ENCODE assay signal across 2 cellular contexts in genomic region chr10:739403-739802, GRCh38.
TF ChIP-seq lines count a peak whose summit lies in the region.

No MANE protein-coding gene starts in this region.

TF ChIP-seq in HepG2, 621 proteins besides CTCF, POLR2A, EP300 and RAD21:
- peak; percentile 90; the same call in 1 of the 2 replicates for TF ChIP-seq MNT (IDR thresholded peaks at IDR 0.05)
- peak; percentile 33; the same call in 1 of the 2 replicates for TF ChIP-seq FOXA1 (IDR thresholded peaks at IDR 0.05)
- TF ChIP-seq FOXA1 (CRISPR knock-in tag; IDR thresholded peaks at IDR 0.05) = no peak
- no peak for TF ChIP-seq ZNF101 (CRISPR knock-in tag; IDR thresholded peaks at IDR 0.05; ENCODE audit: borderline replicate concordance, low read depth)
- TF ChIP-seq ATM (IDR thresholded peaks at IDR 0.05; ENCODE audit: borderline replicate concordance) = peak; percentile 50; the same call in 1 of the 2 replicates
- TF ChIP-seq ZNF207 (IDR thresholded peaks at IDR 0.05; ENCODE audit: borderline replicate concordance) = 0 out of 2 replicates have a peak, but pooled peaks have one; percentile 51
- TF ChIP-seq SP1 (IDR thresholded peaks at IDR 0.05) = 0 out of 2 replicates have a peak, but pooled peaks have one; percentile 33
- no peak for TF ChIP-seq SP1 (CRISPR knock-in tag; IDR thresholded peaks at IDR 0.05)
- no peak for TF ChIP-seq ZBTB26 (CRISPR knock-in tag; IDR thresholded peaks at IDR 0.05; ENCODE audit: borderline replicate concordance)
- TF ChIP-seq SOX6 (IDR thresholded peaks at IDR 0.05) = 0 out of 2 replicates have a peak, but pooled peaks have one; percentile 53
- no peak for TF ChIP-seq SOX6 (CRISPR knock-in tag; IDR thresholded peaks at IDR 0.05)

TF ChIP-seq in H1, 55 proteins besides CTCF, POLR2A, EP300 and RAD21:
- TF ChIP-seq CHD7 (IDR thresholded peaks at IDR 0.05; ENCODE audit: insufficient replicate concordance, low read length) (no peak), TEAD4 (IDR thresholded peaks at IDR 0.05; ENCODE audit: low read depth, low read length) (no peak), KDM4A (IDR thresholded peaks at IDR 0.05; ENCODE audit: low read depth, low read length, severe bottlenecking) (no peak), CBX5 (IDR thresholded peaks at IDR 0.05; ENCODE audit: low read depth, low read length) (no peak), GABPA (IDR thresholded peaks at IDR 0.05; ENCODE audit: borderline replicate concordance, insufficient read depth, low read length) (no peak), SRF (IDR thresholded peaks at IDR 0.05; ENCODE audit: low read depth, low read length) (no peak), BCL11A (IDR thresholded peaks at IDR 0.05; ENCODE audit: low read depth in 2 of 2, low read length in 2 of 2) (no peak), GTF2F1 (IDR thresholded peaks at IDR 0.05; ENCODE audit: borderline replicate concordance, low read depth, low read length) (no peak), MAX (IDR thresholded peaks at IDR 0.05) (no peak), SIX5 (IDR thresholded peaks at IDR 0.05; ENCODE audit: low read depth, low read length) (no peak), EZH2 (IDR thresholded peaks at IDR 0.05; ENCODE audit: low read depth, low read length, severe bottlenecking) (no peak)
